Comparison of ENCODE assay signal across 8 cellular contexts in genomic region chr2:11446733-11447248, GRCh38. TPM values are rescaled to one million over a fixed set of nuclear protein-coding genes. Genes with fewer than 3 reads are reported as not detected.
DNase-seq lines count a peak whose midpoint lies in the region; ATAC-seq and TF ChIP-seq lines count a peak whose summit lies in the region.

No MANE protein-coding gene starts in this region.

- no peaks in the 10 kb centered on the region for H3K4me1 ChIP-seq in CD8-positive, alpha-beta T cell (ENCODE audit: insufficient read depth, low read length)
- no peaks in the 10 kb centered on the region for H3K4me1 ChIP-seq in H9 (ENCODE audit: insufficient read depth, low read length)

- no peak overlapping the region for H2BK20ac ChIP-seq in H9 (ENCODE audit: low read depth, low read length, poor library complexity, severe bottlenecking)

- H3T11ph ChIP-seq in H9 (ENCODE audit: low read length) = no peak overlapping the region

- no peak overlapping the region for H3K9ac ChIP-seq in H9 (ENCODE audit: extremely low read depth, insufficient read length, low read length)

- H2BK15ac ChIP-seq in H9 (ENCODE audit: low read depth, low read length) = no peak overlapping the region

- CTCF ChIA-PET in CD8-positive, alpha-beta T cell (lab: Charles Lee) = interaction anchor here (0.8 to 2.7 kb wide), 14 partner anchors 11 to 615 kb away, joined by 3 to 40 read pairs (median 4); partner anchors contain the start of gene E2F6

- H3K27me3 Mint-ChIP-seq in CD8-positive, alpha-beta T cell (ENCODE audit: low read depth) = no peaks in the 10 kb centered on the region
- H3K27me3 Mint-ChIP-seq in H9 (ENCODE audit: low read depth) = no peaks in the 10 kb centered on the region
- H3K27me3 Mint-ChIP-seq in activated T-cell treated with anti-CD3 and anti-CD28 coated beads, Interleukin-2, amount 50 U/mL, for 4 hours (ENCODE audit: low read depth) = no peaks in the 10 kb centered on the region

- H3K9me3 Mint-ChIP-seq in CD8-positive, alpha-beta T cell = no peaks in the 10 kb centered on the region
- H3K9me3 Mint-ChIP-seq in H9 = peaks cover 12 to 17% of the 10 kb centered on the region in 2 experiments
- peaks cover 2% of the 10 kb centered on the region for H3K9me3 Mint-ChIP-seq in activated T-cell treated with anti-CD3 and anti-CD28 coated beads, Interleukin-2, amount 50 U/mL, for 4 hours

- no peak overlapping the region for H3K4me2 ChIP-seq in H9 (ENCODE audit: insufficient read depth, insufficient read length, low read length)

- no peak overlapping the region for H3K14ac ChIP-seq in H9 (ENCODE audit: insufficient read depth, low read length)

- no peak overlapping the region for H3K27ac ChIP-seq in CD8-positive, alpha-beta T cell (ENCODE audit: low read depth, low read length)
- no peak overlapping the region for H3K27ac ChIP-seq in H9 (ENCODE audit: insufficient read length, low read depth, low read length)

- H3K4ac ChIP-seq in H9 (ENCODE audit: low read depth, low read length) = no peak overlapping the region

- no peaks in the 10 kb centered on the region for H4K20me1 ChIP-seq in H9 (ENCODE audit: control insufficient read depth, insufficient read depth, insufficient read length)

- POLR2A ChIA-PET in CD8-positive, alpha-beta T cell (lab: Charles Lee) = interaction anchor here (0.6 to 0.9 kb wide), 2 partner anchors 223 to 313 kb away, joined by 3 to 4 read pairs; a partner anchor contains a TSS

- H3K4me3 ChIP-seq in CD8-positive, alpha-beta T cell (ENCODE audit: low read depth, low read length) = no peak overlapping the region
- no peak overlapping the region for H3K4me3 ChIP-seq in foreskin fibroblast (ENCODE audit: low read depth in 1 of 2, low read length in 2 of 2)

- no peak overlapping the region for H3K4me3 Mint-ChIP-seq in CD8-positive, alpha-beta T cell
- no peak overlapping the region; a peak in 1 of 5 replicates for H3K4me3 Mint-ChIP-seq in H9
- no peak overlapping the region for H3K4me3 Mint-ChIP-seq in activated T-cell treated with anti-CD3 and anti-CD28 coated beads, Interleukin-2, amount 50 U/mL, for 4 hours

- intact Hi-C loops in CD8-positive, alpha-beta T cell (cut with DNase I, micrococcal nuclease) = loop anchor here (1.0 kb wide), 3 partner anchors 212 to 611 kb away; no protein-coding TSS in a partner anchor

- no peak overlapping the region for H2BK5ac ChIP-seq in H9 (ENCODE audit: insufficient read length, low read length)

- no peak overlapping the region for H2BK120ac ChIP-seq in H9 (ENCODE audit: low read depth, low read length, poor library complexity, severe bottlenecking)

- peak; percentile 73 for ATAC-seq in CD8-positive, alpha-beta T cell
- ATAC-seq in activated T-cell treated with anti-CD3 and anti-CD28 coated beads, Interleukin-2, amount 50 U/mL, for 4 hours = peak; percentile 56 to 65
- ATAC-seq in HG03135 (IDR thresholded peaks at IDR 0.05; ENCODE audit: unreplicated experiment) = no peak

- no peak overlapping the region for H4K91ac ChIP-seq in H9 (ENCODE audit: insufficient read length, low read depth, low read length)

- DNase-seq in CD8-positive, alpha-beta T cell = peak; percentile 10 to 55 (median 31)
- DNase-seq in H9 (peak; percentile 81), NCI-H82 treated with DMSO at 0.1 percent for 48 hours (lab: John Stamatoyannopoulos, UW; ENCODE audit: unreplicated experiment) (peak; percentile 5), foreskin fibroblast (peak; percentile 42 to 83), non-pigmented ciliary epithelial cell (ENCODE audit: low read depth) (peak; percentile 18), amniotic stem cell (lab: John Stamatoyannopoulos, UW) (no peak)
- DNase-seq in activated T-cell treated with anti-CD3 and anti-CD28 coated beads, Interleukin-2, amount 50 U/mL, for 4 hours = peak; percentile 35

- no peak overlapping the region for H3K23ac ChIP-seq in H9 (ENCODE audit: insufficient read length, low read depth, low read length)

- no peaks in the 10 kb centered on the region for H3K79me1 ChIP-seq in H9 (ENCODE audit: insufficient read depth, low read depth, low read length, poor library complexity, severe bottlenecking)

- no peak overlapping the region for H3K27ac Mint-ChIP-seq in CD8-positive, alpha-beta T cell
- H3K27ac Mint-ChIP-seq in H9 = no peak overlapping the region

- H4K5ac ChIP-seq in H9 (ENCODE audit: insufficient read length, low read depth, low read length) = no peak overlapping the region

- H3K4me1 Mint-ChIP-seq in CD8-positive, alpha-beta T cell (ENCODE audit: low read depth) = no peaks in the 10 kb centered on the region
- H3K4me1 Mint-ChIP-seq in H9 = no peaks in the 10 kb centered on the region
- no peaks in the 10 kb centered on the region for H3K4me1 Mint-ChIP-seq in activated T-cell treated with anti-CD3 and anti-CD28 coated beads, Interleukin-2, amount 50 U/mL, for 4 hours (ENCODE audit: low read depth)

- no peak overlapping the region for H3K56ac ChIP-seq in H9 (ENCODE audit: insufficient read length, low read depth, low read length)

- H3K18ac ChIP-seq in H9 (ENCODE audit: insufficient read length, low read depth, low read length) = no peak overlapping the region

- no peak overlapping the region for H2BK12ac ChIP-seq in H9 (ENCODE audit: insufficient read length, low read depth, low read length)

- H3K23me2 ChIP-seq in H9 (ENCODE audit: insufficient read length, low read depth, low read length, poor library complexity, severe bottlenecking) = no peaks in the 10 kb centered on the region

- no peaks in the 10 kb centered on the region for H3K27me3 ChIP-seq in CD8-positive, alpha-beta T cell (ENCODE audit: insufficient read depth, low read length)
- H3K27me3 ChIP-seq in H9 (ENCODE audit: insufficient read depth, low read length) = no peaks in the 10 kb centered on the region

- H3K79me2 ChIP-seq in H9 (ENCODE audit: insufficient read depth, low read length) = no peaks in the 10 kb centered on the region

- no peak overlapping the region for H4K8ac ChIP-seq in H9 (replicated peaks; ENCODE audit: insufficient read length, low read depth, low read length)

- H3K36me3 Mint-ChIP-seq in CD8-positive, alpha-beta T cell = peaks cover 71% of the 10 kb centered on the region
- H3K36me3 Mint-ChIP-seq in H9 (ENCODE audit: insufficient read depth in 1 of 3, low read depth in 3 of 3) = peaks cover 43 to 75% (median 52%) of the 10 kb centered on the region in 3 experiments
- H3K36me3 Mint-ChIP-seq in activated T-cell treated with anti-CD3 and anti-CD28 coated beads, Interleukin-2, amount 50 U/mL, for 4 hours (ENCODE audit: insufficient read depth) = peaks cover 41% of the 10 kb centered on the region

- no peaks in the 10 kb centered on the region for H3K9me3 ChIP-seq in CD8-positive, alpha-beta T cell (ENCODE audit: low read length)
- H3K9me3 ChIP-seq in H9 (ENCODE audit: control insufficient read depth, low read depth, low read length) = no peaks in the 10 kb centered on the region

- no peak overlapping the region for H2AK5ac ChIP-seq in H9 (ENCODE audit: insufficient read length, low read length)

- peak; percentile 75 for TF ChIP-seq CTCF in CD8-positive, alpha-beta T cell (IDR thresholded peaks at IDR 0.05)
- peak; percentile 95 for TF ChIP-seq CTCF in H9 (conservative IDR thresholded peaks at IDR 0.05)
- TF ChIP-seq CTCF in foreskin fibroblast (IDR thresholded peaks at IDR 0.05; ENCODE audit: low read depth, low read length) = peak; percentile 73

- H2AFZ ChIP-seq in H9 (ENCODE audit: low read length) = no peak overlapping the region

- WGBS in H9 (ENCODE audit: extremely low coverage, insufficient read length, low lambda C conversion rate) = no CpG with 5 or more reads among the region's 14 CpGs

- no peaks in the 10 kb centered on the region for H3K36me3 ChIP-seq in CD8-positive, alpha-beta T cell (ENCODE audit: insufficient read depth, low read length)

RNA-seq across cellular contexts. Expression of gene E2F6, which starts 19.2 kb away (rescaled TPM):
- 1 to 10 TPM; 4.9 to 5.0 TPM for total RNA-seq in CD8-positive, alpha-beta T cell
- total RNA-seq in H9 (2021) = 21.8 and 23.6 TPM in 2 replicates
- total RNA-seq in activated T-cell treated with anti-CD3 and anti-CD28 coated beads, Interleukin-2, amount 50 U/mL, for 4 hours = 10 to 100 TPM; 21.8 to 23.7 (median 23.2) TPM
